ENCODE assay signal across 1 cellular context in the genomic region with DNA sequence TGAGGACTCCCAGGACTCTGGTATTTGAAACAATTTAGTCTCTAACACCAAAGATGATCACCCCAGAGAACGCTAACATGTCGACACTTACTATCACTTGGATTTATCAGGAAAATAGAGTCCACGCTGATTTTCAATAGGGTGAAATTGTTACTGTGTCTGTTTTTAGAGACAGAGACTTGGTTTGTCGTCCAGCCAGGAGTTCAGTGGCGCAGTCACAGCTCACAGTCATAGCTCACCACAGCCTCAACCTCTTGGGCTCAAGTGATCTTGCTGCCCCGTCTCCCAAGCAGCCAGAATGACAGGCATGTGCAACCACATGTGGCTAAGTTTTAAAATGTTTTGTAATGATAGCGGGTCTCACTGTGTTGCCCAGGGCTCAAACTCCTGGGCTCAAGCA.
A peak's percentile ranks its signal among the peaks of the same experiment; 100 is the strongest.
TF ChIP-seq lines count a peak whose summit lies in the region.

No MANE protein-coding gene starts in this region.

TF ChIP-seq in HEK293, 187 proteins besides CTCF, POLR2A, EP300 and RAD21:
- TF ChIP-seq ZNF335 (tag by site-specific recombination; conservative IDR thresholded peaks at IDR 0.05) (no peak), ZNF121 (tag by site-specific recombination; IDR thresholded peaks at IDR 0.05) (peak; percentile 39; the same call in 1 of the 2 replicates)
TF ChIP-seq in HEK293: peak in this region for 1.
